Comparison of ENCODE assay signal across 15 cellular contexts in genomic region chr10:79230563-79231249, GRCh38.
DNase-seq lines count a peak whose midpoint lies in the region; ATAC-seq, FAIRE-seq and TF ChIP-seq lines count a peak whose summit lies in the region.
"Had no signal": no experiment of that assay in that cellular context is flagged by ENCODE, and none has a peak within 500 bp of the region (broad histone marks: within the 10 kb centered on the region; RNA-seq: fewer than 3 reads in every experiment).

No MANE protein-coding gene starts in this region.

- TF ChIP-seq RAD21 in IMR-90 (IDR thresholded peaks at IDR 0.05; ENCODE audit: low read length) = no peak
- TF ChIP-seq RAD21 in GM12878 (IDR thresholded peaks at IDR 0.05; ENCODE audit: insufficient read depth, low read depth, low read length) = no peak

- H2AK9ac ChIP-seq in IMR-90 (replicated peaks; ENCODE audit: low read depth, low read length, poor library complexity) = peak overlapping the region; percentile 13

- RAD21 ChIA-PET in GM12878 (lab: Charles Lee; ENCODE audit: unreplicated experiment) = no interaction called here

- H2BK15ac ChIP-seq in IMR-90 (ENCODE audit: low read depth, low read length) = no peak overlapping the region

- no peak overlapping the region for H3K18ac ChIP-seq in IMR-90 (ENCODE audit: low read depth, low read length)

- H4K20me1 ChIP-seq in BLaER1 = peaks cover 98% of the 10 kb centered on the region
- peaks cover 75% of the 10 kb centered on the region for H4K20me1 ChIP-seq in IMR-90 (ENCODE audit: insufficient read depth, low read length)
- H4K20me1 ChIP-seq in GM12878 (ENCODE audit: control insufficient read depth, insufficient read depth) = no peaks in the 10 kb centered on the region

- H2BK5ac ChIP-seq in IMR-90 (ENCODE audit: low read depth, low read length, poor library complexity, severe bottlenecking) = no peak overlapping the region

- H3K56ac ChIP-seq in IMR-90 (ENCODE audit: extremely low read depth, insufficient read depth, low read length) = no peak overlapping the region

- TF ChIP-seq CTCF in IMR-90 (conservative IDR thresholded peaks at IDR 0.05; ENCODE audit: low read depth, low read length) (no peak), GM12878 (IDR thresholded peaks at IDR 0.05 in 2 of 3, conservative IDR thresholded peaks at IDR 0.05 in 1 of 3; ENCODE audit: control insufficient read depth in 2 of 3, extremely low read depth in 1 of 3, insufficient read depth in 1 of 3, low read depth in 3 of 3, low read length in 3 of 3) (no peak), nephron (IDR thresholded peaks at IDR 0.05; ENCODE audit: unreplicated experiment in 3 of 3) (no peak)

- H4K91ac ChIP-seq in IMR-90 (ENCODE audit: insufficient read depth, low read depth, low read length) = no peak overlapping the region

- no peak for DNase-seq in IMR-90
- DNase-seq in GM12878 (ENCODE audit: low read depth, low spot score) = no peak
- no peak for DNase-seq in activated CD8-positive, alpha-beta memory T cell treated with anti-CD3 and anti-CD28 coated beads, Interleukin-2, amount 50 U/mL, for 48 hours
- DNase-seq in T-cell = no peak
- DNase-seq in H54 (ENCODE audit: insufficient read length, low spot score) = no peak
- no peak for DNase-seq in posterior cingulate gyrus
- DNase-seq: activated CD4-positive, alpha-beta T cell treated with anti-CD3 and anti-CD28 coated beads, Interleukin-2, amount 50 U/mL, for 4 hours; activated T-cell treated with anti-CD3 and anti-CD28 coated beads, Interleukin-2, amount 50 U/mL, for 72 hours; MM.1S; NCI-H510A treated with DMSO at 0.1 percent for 48 hours; T-helper 9 cell; upper lobe of right lung had no signal

- no TSS peak for BruUV-seq in IMR-90 (replicated peaks; lab: Mats Ljungman, UMichigan)
- no TSS peak for BruUV-seq in GM12878 (replicated peaks; lab: Mats Ljungman, UMichigan)

- 94% methylated on average over 3 of the region's 13 CpGs; no CpG with 5 or more reads in 1 of the 2 experiments for WGBS in IMR-90 (ENCODE audit: extremely low coverage in 2 of 2, insufficient read length in 1 of 2), 2 experiments
- WGBS in GM12878 (ENCODE audit: insufficient coverage, insufficient replicate concordance, low lambda C conversion rate, missing lambda C conversion rate) = 11% methylated on average over 13 of the region's 13 CpGs

- H3K27me3 Mint-ChIP-seq in nephron (ENCODE audit: low read depth) (peaks cover 4% of the 10 kb centered on the region), T-cell (no peaks in the 10 kb centered on the region)

- H2AFZ ChIP-seq in IMR-90 (replicated peaks; ENCODE audit: low read length, poor library complexity) = no peak overlapping the region
- peak overlapping the region; percentile 9; the same call in 1 of the 2 replicates for H2AFZ ChIP-seq in GM12878 (ENCODE audit: control insufficient read depth, low read depth, low read length)

- H3K4me1 Mint-ChIP-seq in nephron (peaks cover 29% of the 10 kb centered on the region), T-cell (no peaks in the 10 kb centered on the region)

- CTCF ChIA-PET in IMR-90 (lab: Yijun Ruan, JAX) (no interaction called here), GM12878 (lab: Yijun Ruan, JAX) (interaction anchor here (0.6 to 0.8 kb wide), 2 partner anchors 14 to 144 kb away, joined by 3 read pairs; no protein-coding TSS in a partner anchor), T-cell (lab: Charles Lee) (interaction anchor here in 1 of 2 donors (0.5 kb wide), 1 partner anchor 718 kb away, joined by 3 read pairs; no protein-coding TSS in a partner anchor)

- FAIRE-seq in GM12878 (lab: Jason Lieb, UNC) (no peak), H54 (lab: Jason Lieb, UNC) (no peak)

- H3K9me1 ChIP-seq in IMR-90 (ENCODE audit: insufficient read depth, low read length) = peaks cover 48% of the 10 kb centered on the region

- H3K79me2 ChIP-seq in GM12878 (ENCODE audit: control insufficient read depth, insufficient read depth, low read length) = no peaks in the 10 kb centered on the region

- intact Hi-C loops in IMR-90 (cut with micrococcal nuclease) (no loop called here), GM12878 (cut with micrococcal nuclease; ENCODE audit: unreplicated experiment) (no loop called here), posterior cingulate gyrus (cut with DNase I) (no loop called here)

- no peak overlapping the region for H3K23ac ChIP-seq in IMR-90 (ENCODE audit: low read depth, low read length)

- H3K27ac ChIP-seq in BLaER1 (peak overlapping the region; percentile 72; the same call in 1 of the 2 replicates), IMR-90 (ENCODE audit: insufficient read depth, low read length) (no peak overlapping the region), GM12878 (ENCODE audit: control insufficient read depth, insufficient read depth) (no peak overlapping the region)

- peak overlapping the region; percentile 89 for H3K4me2 ChIP-seq in BLaER1
- no peak overlapping the region for H3K4me2 ChIP-seq in IMR-90 (ENCODE audit: low read depth, low read length)
- no peak overlapping the region for H3K4me2 ChIP-seq in GM12878 (ENCODE audit: control insufficient read depth, insufficient read depth)

- no peak overlapping the region for H2BK20ac ChIP-seq in IMR-90 (ENCODE audit: low read depth, low read length)

- no peaks in the 10 kb centered on the region for H3K9me3 Mint-ChIP-seq in nephron
- H3K9me3 Mint-ChIP-seq in T-cell = no peaks in the 10 kb centered on the region
- H3K9me3 Mint-ChIP-seq: activated T-cell treated with anti-CD3 and anti-CD28 coated beads, Interleukin-2, amount 50 U/mL, for 72 hours had no signal

- no peak overlapping the region for H3K4ac ChIP-seq in IMR-90 (ENCODE audit: low read depth, low read length)

- H3K4me3 ChIP-seq in BLaER1 (no peak overlapping the region), IMR-90 (ENCODE audit: insufficient read depth, low read depth, low read length) (no peak overlapping the region), GM12878 (no peak overlapping the region)
- H3K4me3 ChIP-seq: lung, upper lobe of right lung had no signal

- TF ChIP-seq POLR2A in IMR-90 (IDR thresholded peaks at IDR 0.05; ENCODE audit: low read depth, low read length) = no peak
- TF ChIP-seq POLR2A in GM12878 (IDR thresholded peaks at IDR 0.05; ENCODE audit: low read depth, low read length) = no peak
- no peak for TF ChIP-seq POLR2A in H54 (IDR thresholded peaks at IDR 0.05; ENCODE audit: low read depth, low read length)

- peaks cover 62 to 97% of the 10 kb centered on the region in 2 experiments for H3K79me1 ChIP-seq in IMR-90 (ENCODE audit: low read depth in 1 of 2, low read length in 2 of 2)

- ATAC-seq in IMR-90 (ENCODE audit: low read depth) = no peak
- ATAC-seq in GM12878 = peak; percentile 46
- no peak for ATAC-seq in T-cell (replicated peaks in 1 of 4)
- ATAC-seq: activated T-cell treated with anti-CD3 and anti-CD28 coated beads, Interleukin-2, amount 50 U/mL, for 72 hours; upper lobe of right lung had no signal

- no peak overlapping the region for H3K9ac ChIP-seq in BLaER1
- H3K9ac ChIP-seq in IMR-90 (ENCODE audit: low read depth, low read length) = no peak overlapping the region
- no peak overlapping the region for H3K9ac ChIP-seq in GM12878 (ENCODE audit: control insufficient read depth, insufficient read depth, low read length)

- H4K8ac ChIP-seq in IMR-90 (ENCODE audit: low read depth in 2 of 2, low read length in 2 of 2) = no peak overlapping the region

- H2AK5ac ChIP-seq in IMR-90 (ENCODE audit: low read depth, low read length) = no peak overlapping the region

- H2BK120ac ChIP-seq in IMR-90 (ENCODE audit: low read depth, low read length) = no peak overlapping the region

- POLR2A ChIA-PET in IMR-90 (lab: Charles Lee; ENCODE audit: unreplicated experiment) (no interaction called here), GM12878 (lab: Charles Lee) (interaction anchor here (0.5 kb wide), 1 partner anchor 12 kb away, joined by 3 read pairs; no protein-coding TSS in a partner anchor), T-cell (lab: Charles Lee) (interaction anchor here in 1 of 2 donors (0.7 kb wide), 1 partner anchor 8 kb away, joined by 4 read pairs; no protein-coding TSS in a partner anchor)

- in situ Hi-C loops in IMR-90 (cut with MboI; ENCODE audit: low sequenced_read_pairs) = no loop called here
- in situ Hi-C loops in GM12878 (cut with MboI) = no loop called here

- H3K36me3 Mint-ChIP-seq in nephron (ENCODE audit: low read depth) = peaks cover 36% of the 10 kb centered on the region
- peaks cover 3% of the 10 kb centered on the region for H3K36me3 Mint-ChIP-seq in T-cell

- SMC1A ChIA-PET in GM12878 (lab: Charles Lee; ENCODE audit: uncharacterized antibody, unreplicated experiment) = interaction anchor here (0.9 to 1.1 kb wide), 3 partner anchors 15 to 28 kb away, joined by 3 to 4 read pairs (median 4); no protein-coding TSS in a partner anchor

- H3K4me1 ChIP-seq in BLaER1 (peaks cover 67% of the 10 kb centered on the region), IMR-90 (ENCODE audit: control insufficient read depth, insufficient read depth, low read length) (peaks cover 31% of the 10 kb centered on the region), GM12878 (ENCODE audit: control insufficient read depth, insufficient read depth, low read length) (peaks cover 11% of the 10 kb centered on the region)

- H4K5ac ChIP-seq in IMR-90 (ENCODE audit: low read depth, low read length) = no peak overlapping the region

- dilution Hi-C loops in IMR-90 (cut with HindIII; ENCODE audit: low sequenced_read_pairs, unreplicated experiment) = no loop called here

- H3K36me3 ChIP-seq in BLaER1 = peaks cover 64% of the 10 kb centered on the region
- peaks cover 65% of the 10 kb centered on the region for H3K36me3 ChIP-seq in IMR-90 (ENCODE audit: control insufficient read depth, insufficient read depth, low read length)
- H3K36me3 ChIP-seq in GM12878 (ENCODE audit: control insufficient read depth in 2 of 2, insufficient read depth in 2 of 2, low read length in 1 of 2) = no peaks in the 10 kb centered on the region

- H3K4me3 Mint-ChIP-seq in nephron (peak overlapping the region; percentile 53 to 79 (median 64)), T-cell (no peak overlapping the region)
- H3K4me3 Mint-ChIP-seq: activated T-cell treated with anti-CD3 and anti-CD28 coated beads, Interleukin-2, amount 50 U/mL, for 72 hours had no signal

- H3K9me3 ChIP-seq in BLaER1 (no peaks in the 10 kb centered on the region), IMR-90 (ENCODE audit: control insufficient read depth, insufficient read depth, low read length) (no peaks in the 10 kb centered on the region), GM12878 (replicated peaks; ENCODE audit: control insufficient read depth, insufficient read depth, low read length) (no peaks in the 10 kb centered on the region)
- H3K9me3 ChIP-seq: upper lobe of right lung had no signal

- H3K27me3 ChIP-seq in BLaER1 = no peaks in the 10 kb centered on the region
- no peaks in the 10 kb centered on the region for H3K27me3 ChIP-seq in IMR-90 (ENCODE audit: control insufficient read depth, insufficient read depth, low read length)
- peaks cover 0 to 2% of the 10 kb centered on the region in 2 experiments; a peak in 2 of 4 replicates for H3K27me3 ChIP-seq in GM12878 (replicated peaks in 1 of 2; ENCODE audit: control insufficient read depth in 2 of 2, insufficient read depth in 2 of 2, low read length in 1 of 2)
- H3K27me3 ChIP-seq: upper lobe of right lung had no signal

- no peak for TF ChIP-seq EP300 in GM12878 (IDR thresholded peaks at IDR 0.05; ENCODE audit: borderline replicate concordance in 1 of 2, control insufficient read depth in 1 of 2, low read depth in 2 of 2, low read length in 2 of 2)

- H3K27ac Mint-ChIP-seq in nephron (peak overlapping the region; percentile 78 to 93 (median 90)), T-cell (no peak overlapping the region)
- H3K27ac Mint-ChIP-seq: activated T-cell treated with anti-CD3 and anti-CD28 coated beads, Interleukin-2, amount 50 U/mL, for 72 hours had no signal

- no peak overlapping the region for H3K14ac ChIP-seq in IMR-90 (replicated peaks; ENCODE audit: low read depth, low read length)

Comparison
In these comparisons a context has a peak if more than half of its experiments do, and no peak if none do; other contexts are left out.
1. H3K27ac Mint-ChIP-seq: peak in nephron (3 of 3); none in T-cell (0 of 2).
2. H3K4me3 Mint-ChIP-seq: peak in nephron (3 of 3); none in T-cell (0 of 3).